In the genomic region with DNA sequence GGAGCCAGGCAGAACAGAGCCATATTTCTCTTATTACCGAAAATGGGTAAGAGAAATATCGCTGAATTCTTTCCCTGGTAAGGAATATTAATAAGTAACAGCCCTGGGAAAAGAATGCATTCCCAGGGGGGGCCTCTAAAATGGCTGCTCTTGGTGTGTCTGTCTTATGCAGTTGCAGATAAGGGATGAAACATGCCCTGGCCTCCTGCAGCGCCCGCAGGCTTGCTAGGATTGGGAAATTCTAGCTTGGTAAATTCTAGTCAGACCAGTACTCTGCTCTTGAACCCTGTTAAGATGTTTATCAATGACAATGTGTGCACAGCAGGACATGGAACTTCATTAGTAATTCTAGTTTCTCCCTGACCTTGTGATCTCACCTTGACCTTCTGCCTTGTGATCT, we compare ENCODE assay signal across 4 cellular contexts. TPM values are rescaled to one million over a fixed set of nuclear protein-coding genes. Genes with fewer than 3 reads are reported as not detected.
"Had no signal": no experiment of that assay in that cellular context is flagged by ENCODE, and none has a peak within 500 bp of the region (broad histone marks: within the 10 kb centered on the region; RNA-seq: fewer than 3 reads in every experiment).

No MANE protein-coding gene starts in this region.

RNA-seq across cellular contexts. Expression of gene DDC, which starts 18.1 kb away (rescaled TPM):
- total RNA-seq: M059J, PC-3, Right ventricle myocardium superior, SJSA1 had no signal
